Comparison of ENCODE assay signal across 35 cellular contexts in genomic region chr13:78426183-78426582, GRCh38.
"Had no signal": no experiment of that assay in that cellular context is flagged by ENCODE, and none has a peak within 500 bp of the region (broad histone marks: within the 10 kb centered on the region; RNA-seq: fewer than 3 reads in every experiment).

No MANE protein-coding gene starts in this region.

- H3K9me3 ChIP-seq: MG63 had no signal

- H3K36me3 ChIP-seq: MG63 had no signal

- H3K4me3 ChIP-seq: MG63 had no signal

- DNase-seq: Karpas-422, Kasumi-1, MG63, MM.1S, MV-4-11, NCI-H1048, NCI-H1092, NCI-H1092 treated with DMSO at 0.1 percent for 48 hours, NCI-H1105, NCI-H1105 treated with DMSO at 0.1 percent for 48 hours, NCI-H1417, NCI-H1417 treated with DMSO at 0.1 percent for 48 hours, NCI-H1436, NCI-H1436 treated with DMSO at 0.1 percent for 48 hours, NCI-H146, NCI-H1694, NCI-H1694 treated with DMSO at 0.1 percent for 48 hours, NCI-H187, NCI-H187 treated with DMSO at 0.1 percent for 48 hours, NCI-H1930, NCI-H2029, NCI-H2029 treated with DMSO at 0.1 percent for 48 hours, NCI-H2081, NCI-H2081 treated with DMSO at 0.1 percent for 48 hours, NCI-H2107, NCI-H2171, NCI-H2171 treated with DMSO at 0.1 percent for 48 hours, NCI-H2227 treated with DMSO at 0.1 percent for 48 hours, NCI-H226, NCI-H345, NCI-H446, NCI-H446 treated with DMSO at 0.1 percent for 48 hours, NCI-H510A, NCI-H510A treated with DMSO at 0.1 percent for 48 hours, NCI-H524 had no signal

- H3K27me3 ChIP-seq: MG63 had no signal
